ENCODE assay signal across 12 cellular contexts in genomic region chr22:32354360-32355351, GRCh38. TPM values are rescaled to one million over a fixed set of nuclear protein-coding genes. Genes with fewer than 3 reads are reported as not detected.
DNase-seq lines count a peak whose midpoint lies in the region; ATAC-seq and TF ChIP-seq lines count a peak whose summit lies in the region.
"Had no signal": no experiment of that assay in that cellular context is flagged by ENCODE, and none has a peak within 500 bp of the region (broad histone marks: within the 10 kb centered on the region; RNA-seq: fewer than 3 reads in every experiment).

No MANE protein-coding gene starts in this region.

- intact Hi-C loops in Right ventricle myocardium inferior (cut with DNase I) (no loop called here), ovary (cut with DNase I) (no loop called here)

- ATAC-seq in Right ventricle myocardium inferior, result no peak
- no peak for ATAC-seq in GM19324 (IDR thresholded peaks at IDR 0.05; ENCODE audit: low FRiP score, unreplicated experiment)

- TF ChIP-seq EP300 in ovary (IDR thresholded peaks at IDR 0.05), result no peak

- TF ChIP-seq POLR2A in ovary (IDR thresholded peaks at IDR 0.05), result no peak

- H3K36me3 ChIP-seq in right atrium auricular region (no peaks in the 10 kb centered on the region), ovary (no peaks in the 10 kb centered on the region), BE2C (no peaks in the 10 kb centered on the region)
- H3K36me3 ChIP-seq: BLaER1 had no signal

- H3K27me3 ChIP-seq in right atrium auricular region, result no peaks in the 10 kb centered on the region
- no peaks in the 10 kb centered on the region for H3K27me3 ChIP-seq in ovary
- no peaks in the 10 kb centered on the region for H3K27me3 ChIP-seq in BE2C
- H3K27me3 ChIP-seq: BLaER1 had no signal

- H3K4me3 ChIP-seq in right atrium auricular region, result peak overlapping the region; percentile 14 to 34
- no peak overlapping the region for H3K4me3 ChIP-seq in astrocyte of the cerebellum (ENCODE audit: low read depth, low read length)
- H3K4me3 ChIP-seq in ovary, result no peak overlapping the region
- no peak overlapping the region for H3K4me3 ChIP-seq in BE2C (ENCODE audit: low read depth, low read length)
- H3K4me3 ChIP-seq: BLaER1 had no signal

- 85 to 87% (median 85%) methylated on average over 30 of the region's 30 CpGs for WGBS in ovary, 3 donors

- H3K9me3 ChIP-seq in right atrium auricular region (no peaks in the 10 kb centered on the region), ovary (no peaks in the 10 kb centered on the region), BE2C (no peaks in the 10 kb centered on the region)

- TF ChIP-seq CTCF in right atrium auricular region (IDR thresholded peaks at IDR 0.05) (no peak), astrocyte of the cerebellum (IDR thresholded peaks at IDR 0.05; ENCODE audit: low read depth, low read length, missing control alignments) (no peak), ovary (IDR thresholded peaks at IDR 0.05) (no peak), BE2C (IDR thresholded peaks at IDR 0.05; ENCODE audit: low read depth, low read length) (no peak)

- in situ Hi-C loops in astrocyte of the cerebellum (cut with HindIII; ENCODE audit: low sequenced_read_pairs), result no loop called here

- H3K4me1 ChIP-seq in right atrium auricular region, result no peaks in the 10 kb centered on the region
- H3K4me1 ChIP-seq in ovary (ENCODE audit: insufficient read depth), result no peaks in the 10 kb centered on the region
- no peaks in the 10 kb centered on the region for H3K4me1 ChIP-seq in BE2C
- H3K4me1 ChIP-seq: BLaER1 had no signal

- DNase-seq in right atrium auricular region (ENCODE audit: low spot score) (no peak), Right ventricle myocardium inferior (ENCODE audit: missing footprints) (no peak), astrocyte of the cerebellum (ENCODE audit: low read depth) (peak; percentile 27), islet precursor cell (peak; percentile 54), ovary (no peak), BE2C (no peak)
- no peak for DNase-seq in stimulated activated CD4-positive, alpha-beta T cell treated with anti-CD3 and anti-CD28 coated beads, Interleukin-2, amount 100 ng/mL, for 48 hours
- DNase-seq: NCI-H2081; small intestine; stimulated activated naive CD4-positive, alpha-beta T cell had no signal

- H3K27ac ChIP-seq in right atrium auricular region (no peak overlapping the region), ovary (no peak overlapping the region)
- H3K27ac ChIP-seq: BLaER1 had no signal

RNA-seq across cellular contexts. Expression of gene RFPL3, which starts 3.0 kb away (rescaled TPM):
- not detected for total RNA-seq in right atrium auricular region
- not detected for total RNA-seq in Right ventricle myocardium inferior
- not detected for total RNA-seq in ovary
- polyA plus RNA-seq in ovary, result under 1 TPM in 1 of 2 donors, not detected in 1; 0.06 TPM
- polyA plus RNA-seq in BE2C (2012; ENCODE audit: insufficient read depth, insufficient read length, low read depth), result not detected
- polyA plus RNA-seq: small intestine had no signal

RNA-seq across cellular contexts. Expression of gene RTCB, which starts 57.4 kb away (rescaled TPM):
- total RNA-seq in right atrium auricular region (10 to 100 TPM; 42.9 to 49.3 TPM), Right ventricle myocardium inferior (37.6 TPM), ovary (10 to 100 TPM; 42.9 to 68.3 (median 63.6) TPM)
- polyA plus RNA-seq in ovary, result 10 to 100 TPM; 54.6 to 92.6 TPM
- 102 TPM for polyA plus RNA-seq in BE2C (2012; ENCODE audit: insufficient read depth, insufficient read length, low read depth)

Comparison
In these comparisons a context has a peak if more than half of its experiments do, and no peak if none do; other contexts are left out.
1. DNase-seq: peak in astrocyte of the cerebellum (single experiment) and islet precursor cell (single experiment); none in right atrium auricular region (single experiment), Right ventricle myocardium inferior (single experiment), ovary (0 of 5), stimulated activated CD4-positive, alpha-beta T cell treated with anti-CD3 and anti-CD28 coated beads, Interleukin-2, amount 100 ng/mL, for 48 hours (0 of 2) and BE2C (single experiment).
2. H3K4me3 ChIP-seq: peak in right atrium auricular region (2 of 2); none in astrocyte of the cerebellum (single experiment), ovary (single experiment) and BE2C (single experiment).